ENCODE assay signal across 28 cellular contexts in genomic region chr9:18441245-18441644, GRCh38. TPM values are rescaled to one million over a fixed set of nuclear protein-coding genes. Genes with fewer than 3 reads are reported as not detected.
A peak's percentile ranks its signal among the peaks of the same experiment; 100 is the strongest.
DNase-seq lines count a peak whose midpoint lies in the region; ATAC-seq, FAIRE-seq and TF ChIP-seq lines count a peak whose summit lies in the region.
"Had no signal": no experiment of that assay in that cellular context is flagged by ENCODE, and none has a peak within 500 bp of the region (broad histone marks: within the 10 kb centered on the region; RNA-seq: fewer than 3 reads in every experiment).

No MANE protein-coding gene starts in this region.

- H3K27me3 ChIP-seq in endothelial cell of umbilical vein (ENCODE audit: control insufficient read depth in 2 of 2, insufficient read depth in 2 of 2, low read length in 2 of 2) (no peaks in the 10 kb centered on the region), skeletal muscle satellite cell (ENCODE audit: control insufficient read depth, insufficient read depth, low read length) (no peaks in the 10 kb centered on the region)

- H3K27ac ChIP-seq in endothelial cell of umbilical vein (ENCODE audit: insufficient read depth, low read depth, low read length): no peak overlapping the region
- H3K27ac ChIP-seq: lower lobe of right lung, SK-N-MC had no signal

- no peak for FAIRE-seq in endothelial cell of umbilical vein (lab: Jason Lieb, UNC)
- FAIRE-seq: colon, GM12891 had no signal

- H3K9me1 ChIP-seq in endothelial cell of umbilical vein (replicated peaks; ENCODE audit: control insufficient read depth, extremely low read depth, insufficient read depth, low read length): no peaks in the 10 kb centered on the region

- H3K4me1 ChIP-seq in endothelial cell of umbilical vein (ENCODE audit: control insufficient read depth, extremely low read depth, insufficient read depth, low read length): peaks cover 36% of the 10 kb centered on the region
- peaks cover 42% of the 10 kb centered on the region for H3K4me1 ChIP-seq in skeletal muscle satellite cell (ENCODE audit: control insufficient read depth, insufficient read depth, low read length)

- H3K4me3 ChIP-seq in endothelial cell of umbilical vein (replicated peaks in 1 of 3; ENCODE audit: insufficient read depth in 1 of 3, low read depth in 1 of 3, low read length in 3 of 3): no peak overlapping the region
- H3K4me3 ChIP-seq in skeletal muscle satellite cell (ENCODE audit: low read length): no peak overlapping the region
- H3K4me3 ChIP-seq: lower lobe of right lung, SK-N-MC had no signal

- no peaks in the 10 kb centered on the region for H3K36me3 ChIP-seq in endothelial cell of umbilical vein (ENCODE audit: control insufficient read depth in 2 of 2, extremely low read depth in 1 of 2, insufficient read depth in 2 of 2, low read length in 2 of 2)
- no peaks in the 10 kb centered on the region for H3K36me3 ChIP-seq in skeletal muscle satellite cell (ENCODE audit: insufficient read depth, low read length)
- H3K36me3 ChIP-seq: lower lobe of right lung had no signal

- H3K4me2 ChIP-seq in endothelial cell of umbilical vein (ENCODE audit: insufficient read depth, low read length) (no peak overlapping the region), skeletal muscle satellite cell (ENCODE audit: low read length) (no peak overlapping the region)

- peak; percentile 65 for ATAC-seq in GM18868 (IDR thresholded peaks at IDR 0.05; ENCODE audit: unreplicated experiment)
- ATAC-seq in HG02642 (IDR thresholded peaks at IDR 0.05; ENCODE audit: poor library complexity, unreplicated experiment): no peak
- ATAC-seq: activated CD8-positive, alpha-beta T cell treated with anti-CD3 and anti-CD28 coated beads for 36 hours; activated naive CD8-positive, alpha-beta T cell treated with anti-CD3 and anti-CD28 coated beads, Interleukin-2, amount 50 U/mL, for 24 hours; lower lobe of right lung; sciatic nerve had no signal

- no peak for TF ChIP-seq CTCF in endothelial cell of umbilical vein (IDR thresholded peaks at IDR 0.05; ENCODE audit: extremely low read depth in 1 of 2, insufficient read depth in 1 of 2, low read depth in 1 of 2, low read length in 2 of 2)

- H3K9me3 ChIP-seq in endothelial cell of umbilical vein (replicated peaks; ENCODE audit: control insufficient read depth, insufficient read depth, low read length) (no peaks in the 10 kb centered on the region), skeletal muscle satellite cell (replicated peaks; ENCODE audit: low read length) (no peaks in the 10 kb centered on the region)
- H3K9me3 ChIP-seq: lower lobe of right lung had no signal

- POLR2A ChIA-PET in endothelial cell of umbilical vein (lab: Charles Lee): no interaction called here

- H3K9ac ChIP-seq in endothelial cell of umbilical vein (replicated peaks; ENCODE audit: extremely low read depth, insufficient read depth, low read length) (no peak overlapping the region), skeletal muscle satellite cell (ENCODE audit: low read depth, low read length) (peak overlapping the region; percentile 32)

- no peaks in the 10 kb centered on the region for H4K20me1 ChIP-seq in endothelial cell of umbilical vein (replicated peaks; ENCODE audit: control insufficient read depth, extremely low read depth, insufficient read depth, low read length)

- no peaks in the 10 kb centered on the region for H3K79me2 ChIP-seq in endothelial cell of umbilical vein (ENCODE audit: control insufficient read depth, insufficient read depth, low read length)

- intact Hi-C loops in endothelial cell of umbilical vein (cut with micrococcal nuclease): loop anchor here (5.0 kb wide), 2 partner anchors 106 to 629 kb away; no protein-coding TSS in a partner anchor

- peak overlapping the region; percentile 1 for H2AFZ ChIP-seq in endothelial cell of umbilical vein (ENCODE audit: low read depth, low read length)

- no TSS peak for BruUV-seq in endothelial cell of umbilical vein (replicated peaks; lab: Mats Ljungman, UMichigan)

- peak; percentile 52 for DNase-seq in NCI-H69 (lab: John Stamatoyannopoulos, UW)
- DNase-seq in endothelial cell of umbilical vein (ENCODE audit: low read depth, low spot score): peak; percentile 2
- DNase-seq in NCI-H526 treated with DMSO at 0.1 percent for 48 hours (lab: John Stamatoyannopoulos, UW): no peak
- no peak for DNase-seq in AG20443 (ENCODE audit: low spot score)
- DNase-seq: activated CD4-positive, alpha-beta T cell treated with anti-CD3 and anti-CD28 coated beads for 1 hour; activated CD8-positive, alpha-beta T cell treated with anti-CD3 and anti-CD28 coated beads for 36 hours; activated gamma-delta T cell; activated naive CD8-positive, alpha-beta T cell treated with anti-CD3 and anti-CD28 coated beads, Interleukin-2, amount 50 U/mL, for 24 hours; activated T-cell treated with anti-CD3 and anti-CD28 coated beads for 4 hours; effector CD4-positive, alpha-beta T cell; head of caudate nucleus; kidney glomerular epithelial cell; lower lobe of right lung; NCI-H1092 treated with DMSO at 0.1 percent for 48 hours; NCI-H1930; RPMI8226; stimulated activated CD4-positive, alpha-beta T cell treated with anti-CD3 and anti-CD28 coated beads, Interleukin-15, amount 100 ng/mL, for 24 hours; stimulated activated naive CD4-positive, alpha-beta T cell treated with Interleukin-2 at 50 U/mL for 16 hours; T-helper 2 cell had no signal

- dilution Hi-C loops in endothelial cell of umbilical vein (cut with MboI; ENCODE audit: extremely low pct_ligation_motif_present, low sequenced_read_pairs): loop anchor here (25.0 kb wide), 1 partner anchor 179 kb away; no protein-coding TSS in a partner anchor

- no peak for TF ChIP-seq POLR2A in endothelial cell of umbilical vein (IDR thresholded peaks at IDR 0.05; ENCODE audit: low read depth, low read length)

- CTCF ChIA-PET in endothelial cell of umbilical vein (lab: Charles Lee): interaction anchor here (1.0 to 6.3 kb wide), 14 partner anchors 14 to 587 kb away, joined by 3 to 188 read pairs (median 14); partner anchors contain the start of gene ADAMTSL1

TF ChIP-seq in endothelial cell of umbilical vein, 7 proteins besides CTCF, POLR2A, EP300 and RAD21:
- TF ChIP-seq JUN (IDR thresholded peaks at IDR 0.05; ENCODE audit: borderline replicate concordance, insufficient read depth, insufficient read length, low read depth) (no peak), FOS (IDR thresholded peaks at IDR 0.05; ENCODE audit: borderline replicate concordance, insufficient read depth, low read length) (no peak), MYC (IDR thresholded peaks at IDR 0.05; ENCODE audit: low read depth, low read length) (no peak), EZH2 (IDR thresholded peaks at IDR 0.05; ENCODE audit: borderline replicate concordance, low read depth, low read length, severe bottlenecking) (no peak), MAX (IDR thresholded peaks at IDR 0.05; ENCODE audit: insufficient read depth, insufficient read length) (no peak), POLR2AphosphoS5 (IDR thresholded peaks at IDR 0.05; ENCODE audit: insufficient read depth, low read depth, low read length) (no peak), GATA2 (IDR thresholded peaks at IDR 0.05; ENCODE audit: insufficient read depth, insufficient read length, low read depth, low read length) (no peak)
TF ChIP-seq in endothelial cell of umbilical vein: peak in this region for 0.

RNA-seq across cellular contexts. Expression of gene ADAMTSL1, which starts 32.7 kb away (rescaled TPM):
- total RNA-seq in endothelial cell of umbilical vein: 16.9 and 18.4 TPM in 2 replicates
- 13.4 and 15.0 TPM in 2 replicates for polyA plus RNA-seq in endothelial cell of umbilical vein
- polyA plus RNA-seq in endothelial cell of umbilical vein (2011; cell fraction: cytosol; rRNA removed): 15.5 and 17.2 TPM in 2 replicates
- polyA plus RNA-seq in endothelial cell of umbilical vein (2011; cell fraction: nucleus; rRNA removed): 46.5 and 51.5 TPM in 2 replicates
- 60.9 and 69.3 TPM in 2 replicates for polyA plus RNA-seq in endothelial cell of umbilical vein (2012)
- 50.0 and 53.9 TPM in 2 replicates for polyA minus RNA-seq in endothelial cell of umbilical vein
- polyA minus RNA-seq in endothelial cell of umbilical vein (2011; cell fraction: cytosol; rRNA and poly(A)+ RNA removed): not detected
- 135 and 165 TPM in 2 replicates for polyA minus RNA-seq in endothelial cell of umbilical vein (2011; cell fraction: nucleus; rRNA and poly(A)+ RNA removed)
- 128 and 130 TPM in 2 replicates for total RNA-seq in skeletal muscle satellite cell (2012; rRNA removed)
- total RNA-seq: activated CD8-positive, alpha-beta T cell treated with anti-CD3 and anti-CD28 coated beads for 36 hours; HT-29 had no signal
- polyA plus RNA-seq: CD14-positive monocyte had no signal

Comparison
In these comparisons a context has a peak if more than half of its experiments do, and no peak if none do; other contexts are left out.
1. DNase-seq: peak in NCI-H69 (single experiment) and endothelial cell of umbilical vein (single experiment); none in NCI-H526 treated with DMSO at 0.1 percent for 48 hours (single experiment) and AG20443 (single experiment).